ENCODE assay signal across 8 cellular contexts in the genomic region with DNA sequence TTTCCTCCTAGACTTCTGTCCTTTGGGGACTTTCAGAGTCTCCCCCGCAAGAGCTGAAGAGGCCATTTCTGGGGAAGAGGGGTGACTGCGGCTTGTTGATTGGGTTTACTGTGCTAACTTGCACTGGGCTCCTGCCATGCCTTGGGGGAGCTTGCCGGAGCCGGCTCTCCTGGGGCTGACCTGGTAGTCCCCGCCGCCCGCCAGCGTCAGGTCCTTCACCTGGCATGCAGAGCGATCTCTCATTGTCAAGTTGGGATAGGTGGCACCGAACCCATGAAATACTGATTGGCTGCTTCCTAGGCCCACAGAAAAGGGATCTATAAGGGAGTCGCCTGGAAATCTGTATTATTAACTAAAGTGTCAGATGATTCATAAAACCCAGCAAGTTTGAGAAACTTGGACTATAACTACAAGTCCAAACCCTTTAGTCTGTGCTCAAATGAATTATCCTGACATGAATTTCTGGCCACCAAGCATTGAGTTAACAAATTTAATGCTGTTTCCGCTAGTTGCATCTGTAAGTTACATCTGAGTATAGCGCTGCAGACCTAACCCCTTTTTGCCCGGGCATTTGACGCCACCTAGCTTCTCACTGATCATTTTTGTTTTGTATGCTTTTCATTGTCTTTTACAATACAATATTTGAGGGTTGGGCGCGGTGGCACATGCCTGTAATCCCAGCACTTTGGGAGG. TPM values are rescaled to one million over a fixed set of nuclear protein-coding genes. Genes with fewer than 3 reads are reported as not detected.
DNase-seq lines count a peak whose midpoint lies in the region; ATAC-seq and TF ChIP-seq lines count a peak whose summit lies in the region.

No MANE protein-coding gene starts in this region.

- in situ Hi-C loops in GM13977 (cut with MboI; ENCODE audit: low pct_unique_long_range_greater_than_20kb, low sequenced_read_pairs, unreplicated experiment) (loop anchor here (25.0 kb wide), 1 partner anchor 278 kb away; the partner anchor contains the start of gene MAN2C1), mammary epithelial cell (cut with MboI; ENCODE audit: low sequenced_read_pairs in 2 of 2) (no loop called here)

- ATAC-seq in HG02678 (IDR thresholded peaks at IDR 0.05; ENCODE audit: unreplicated experiment) = peak; percentile 30

- DNase-seq in GM13977 (ENCODE audit: low spot score) = peak; percentile 73
- peak; percentile 71 for DNase-seq in NCI-H1092 treated with DMSO at 0.1 percent for 48 hours (lab: John Stamatoyannopoulos, UW)
- peak; percentile 54 for DNase-seq in mammary epithelial cell
- peak; percentile 52 for DNase-seq in kidney tubule cell (ENCODE audit: low spot score)
- DNase-seq in stimulated activated CD4-positive, alpha-beta T cell treated with anti-CD3 and anti-CD28 coated beads, Interleukin-4, amount 100 ng/mL, for 4 hours = peak; percentile 35 to 57
- DNase-seq in hepatic stellate cell (ENCODE audit: low spot score) = no peak

- H4K20me1 ChIP-seq in mammary epithelial cell (ENCODE audit: insufficient read depth, low read length) = peaks cover 3% of the 10 kb centered on the region

- H3K9ac ChIP-seq in mammary epithelial cell (ENCODE audit: insufficient read depth, low read length) = peak overlapping the region; percentile 64

- peaks cover 42% of the 10 kb centered on the region for H3K79me2 ChIP-seq in mammary epithelial cell (ENCODE audit: insufficient read depth, low read length)

- H3K36me3 ChIP-seq in mammary epithelial cell (ENCODE audit: insufficient read depth, low read length) = peaks cover 4% of the 10 kb centered on the region

- WGBS in mammary epithelial cell (ENCODE audit: low coverage, missing lambda C conversion rate) = 5% methylated on average over 15 of the region's 17 CpGs

- H3K9me3 Mint-ChIP-seq in T-helper 1 cell treated with Interleukin-12 subunit alpha and Interleukin-12 subunit beta and Interleukin-4 antibody, amounts not matched to agents 30 μg/mL and 1 μg/mL, for 36 hours = no peaks in the 10 kb centered on the region

- peak overlapping the region; percentile 87 for H3K4me2 ChIP-seq in mammary epithelial cell (ENCODE audit: insufficient read depth, low read depth, low read length)

- H2AFZ ChIP-seq in mammary epithelial cell (ENCODE audit: low read depth, low read length) = peak overlapping the region; percentile 82

- peak; percentile 48 for TF ChIP-seq CTCF in GM13977 (IDR thresholded peaks at IDR 0.05; ENCODE audit: extremely low read depth, insufficient read depth, missing control alignments)
- TF ChIP-seq CTCF in mammary epithelial cell (conservative IDR thresholded peaks at IDR 0.05 in 1 of 2, IDR thresholded peaks at IDR 0.05 in 1 of 2; ENCODE audit: extremely low read depth in 1 of 2, insufficient read depth in 1 of 2, low read depth in 1 of 2, low read length in 2 of 2) = peak; percentile 19 to 46

- H3K4me3 Mint-ChIP-seq in T-helper 1 cell treated with Interleukin-12 subunit alpha and Interleukin-12 subunit beta and Interleukin-4 antibody, amounts not matched to agents 30 μg/mL and 1 μg/mL, for 36 hours = peak overlapping the region; percentile 95

- no peaks in the 10 kb centered on the region for H3K9me3 ChIP-seq in mammary epithelial cell (replicated peaks; ENCODE audit: insufficient read depth, low read length)

- peaks cover 28% of the 10 kb centered on the region for H3K4me1 Mint-ChIP-seq in T-helper 1 cell treated with Interleukin-12 subunit alpha and Interleukin-12 subunit beta and Interleukin-4 antibody, amounts not matched to agents 30 μg/mL and 1 μg/mL, for 36 hours (ENCODE audit: low read depth)

- TSS peak; percentile 77 for BruUV-seq in mammary epithelial cell (replicated peaks; lab: Mats Ljungman, UMichigan)

- peaks cover 3% of the 10 kb centered on the region for H3K27me3 Mint-ChIP-seq in T-helper 1 cell treated with Interleukin-12 subunit alpha and Interleukin-12 subunit beta and Interleukin-4 antibody, amounts not matched to agents 30 μg/mL and 1 μg/mL, for 36 hours (ENCODE audit: low read depth)

- peaks cover 16% of the 10 kb centered on the region for H3K4me1 ChIP-seq in mammary epithelial cell (ENCODE audit: insufficient read depth, low read length)

- H3K27ac Mint-ChIP-seq in T-helper 1 cell treated with Interleukin-12 subunit alpha and Interleukin-12 subunit beta and Interleukin-4 antibody, amounts not matched to agents 30 μg/mL and 1 μg/mL, for 36 hours = peak overlapping the region; percentile 91

- dilution Hi-C loops in mammary epithelial cell (cut with HindIII; ENCODE audit: low sequenced_read_pairs) = loop anchor here (5.0 kb wide), 1 partner anchor 37 kb away; no protein-coding TSS in a partner anchor

- CTCF ChIA-PET in mammary epithelial cell (lab: Charles Lee; ENCODE audit: low non-redundant PET) = interaction anchor here (0.6 to 1.6 kb wide), 4 partner anchors 20 to 618 kb away, joined by 3 to 10 read pairs (median 4); partner anchors contain the start of genes PPCDC and SIN3A

- no peaks in the 10 kb centered on the region for H3K27me3 ChIP-seq in mammary epithelial cell (ENCODE audit: insufficient read depth, low read length)

- H3K4me3 ChIP-seq in mammary epithelial cell (replicated peaks in 1 of 3; ENCODE audit: insufficient read depth in 1 of 3, low read depth in 2 of 3, low read length in 3 of 3) = peak overlapping the region; percentile 83 to 97 (median 95)

- H3K36me3 Mint-ChIP-seq in T-helper 1 cell treated with Interleukin-12 subunit alpha and Interleukin-12 subunit beta and Interleukin-4 antibody, amounts not matched to agents 30 μg/mL and 1 μg/mL, for 36 hours (ENCODE audit: low read depth) = peaks cover 15% of the 10 kb centered on the region

- peak overlapping the region; percentile 72 for H3K27ac ChIP-seq in mammary epithelial cell (ENCODE audit: insufficient read depth, low read depth, low read length)

- intact Hi-C loops in mammary epithelial cell (cut with micrococcal nuclease) = loop anchor here (1.0 to 2.0 kb wide), 5 partner anchors 8 to 272 kb away; partner anchors contain the start of genes MAN2C1, PTPN9 and SIN3A

RNA-seq across cellular contexts. Expression of gene IMP3, which starts 0.6 kb away (rescaled TPM):
- 10 to 100 TPM; 46.5 to 62.8 TPM for total RNA-seq in mammary epithelial cell
- 113 TPM for polyA plus RNA-seq in mammary epithelial cell
- polyA minus RNA-seq in mammary epithelial cell = 22.7 TPM

RNA-seq across cellular contexts. Expression of gene SNX33, which starts 7.1 kb away (rescaled TPM):
- total RNA-seq in mammary epithelial cell = 10 to 100 TPM; 28.2 to 41.4 TPM
- 24.0 TPM for polyA plus RNA-seq in mammary epithelial cell
- 50.4 TPM for polyA minus RNA-seq in mammary epithelial cell

RNA-seq across cellular contexts. Expression of gene SNUPN, which starts 15.1 kb away (rescaled TPM):
- total RNA-seq in mammary epithelial cell = 10 to 100 TPM; 16.5 to 21.5 TPM
- polyA plus RNA-seq in mammary epithelial cell = 20.3 TPM
- 19.6 TPM for polyA minus RNA-seq in mammary epithelial cell
